In genomic region chr15:72967397-72967796, GRCh38 we compare ENCODE assay signal across 20 cellular contexts.
"Had no signal": no experiment of that assay in that cellular context is flagged by ENCODE, and none has a peak within 500 bp of the region (broad histone marks: within the 10 kb centered on the region; RNA-seq: fewer than 3 reads in every experiment).

No MANE protein-coding gene starts in this region.

- H3K9me3 ChIP-seq: esophagus squamous epithelium, neutrophil had no signal

- H3K4me3 Mint-ChIP-seq: activated B cell treated with CpG ODN at 0.5 μM for 24 hours; activated CD4-positive, alpha-beta memory T cell treated with anti-CD3 and anti-CD28 coated beads for 36 hours; activated naive CD4-positive, alpha-beta T cell treated with anti-CD3 and anti-CD28 coated beads for 36 hours; activated T-helper 17 cell treated with anti-CD3 and anti-CD28 coated beads, Interleukin-2, amount 50 U/mL, for 72 hours; mesothelial cell of epicardium; T-helper 2 cell treated with Interferon-gamma antibody and Interleukin-4, amounts not matched to agents 5 μg/mL and 100 μg/mL, for 36 hours had no signal

- H3K27me3 ChIP-seq: brain microvascular endothelial cell had no signal

- H3K4me3 ChIP-seq: esophagus squamous epithelium, lung had no signal

- ATAC-seq: activated T-helper 17 cell treated with anti-CD3 and anti-CD28 coated beads, Interleukin-2, amount 50 U/mL, for 72 hours; left lobe of liver; sciatic nerve had no signal

- H3K36me3 Mint-ChIP-seq: activated CD4-positive, alpha-beta memory T cell treated with anti-CD3 and anti-CD28 coated beads for 36 hours; mesothelial cell of epicardium had no signal

- H3K27ac ChIP-seq: brain microvascular endothelial cell, esophagus squamous epithelium, neutrophil, parathyroid adenoma had no signal

- H3K27ac Mint-ChIP-seq: activated B cell treated with CpG ODN at 0.5 μM for 24 hours; activated CD4-positive, alpha-beta memory T cell treated with anti-CD3 and anti-CD28 coated beads for 36 hours; activated naive CD4-positive, alpha-beta T cell treated with anti-CD3 and anti-CD28 coated beads for 36 hours; activated T-helper 17 cell treated with anti-CD3 and anti-CD28 coated beads, Interleukin-2, amount 50 U/mL, for 72 hours; mesothelial cell of epicardium; T-helper 2 cell treated with Interferon-gamma antibody and Interleukin-4, amounts not matched to agents 5 μg/mL and 100 μg/mL, for 36 hours had no signal

- H3K4me1 Mint-ChIP-seq: activated B cell treated with CpG ODN at 0.5 μM for 24 hours had no signal

- H3K36me3 ChIP-seq: brain microvascular endothelial cell, esophagus squamous epithelium, neutrophil had no signal

- DNase-seq: activated B cell treated with CpG ODN at 0.5 μM for 24 hours; activated CD4-positive, alpha-beta memory T cell treated with anti-CD3 and anti-CD28 coated beads for 36 hours; activated CD4-positive, alpha-beta T cell treated with anti-CD3 and anti-CD28 coated beads for 4 hours; activated naive CD4-positive, alpha-beta T cell treated with anti-CD3 and anti-CD28 coated beads for 36 hours; activated T-cell treated with anti-CD3 and anti-CD28 coated beads, Interleukin-2, amount 50 U/mL, for 1 hour; brain microvascular endothelial cell; cerebellar nuclear complex; effector CD4-positive, alpha-beta T cell; esophagus squamous epithelium; hypothalamus; stimulated activated CD4-positive, alpha-beta T cell treated with anti-CD3 and anti-CD28 coated beads, Interleukin-4, amount 100 ng/mL, for 24 hours; stimulated activated naive CD4-positive, alpha-beta T cell had no signal

- H3K9me3 Mint-ChIP-seq: T-helper 2 cell treated with Interferon-gamma antibody and Interleukin-4, amounts not matched to agents 5 μg/mL and 100 μg/mL, for 36 hours had no signal
